Comparison of ENCODE assay signal across 8 cellular contexts in genomic region chr10:29464671-29465171, GRCh38.
DNase-seq lines count a peak whose midpoint lies in the region; ATAC-seq, FAIRE-seq and TF ChIP-seq lines count a peak whose summit lies in the region.
"Not testable (repeated sequence)": the region's sequence is repeated elsewhere in the genome, so short reads cannot be mapped to it uniquely, and the experiment has no call there.

No MANE protein-coding gene starts in this region.

- TF ChIP-seq RAD21 in GM12878 (IDR thresholded peaks at IDR 0.05; ENCODE audit: insufficient read depth, low read depth, low read length); HepG2 (CRISPR knock-in tag; IDR thresholded peaks at IDR 0.05): not testable (repeated sequence)

- POLR2A ChIA-PET in GM12878 (lab: Charles Lee); HepG2 (lab: Yijun Ruan, JAX): not testable (repeated sequence)

- H3K4me3 ChIP-seq in GM12878; heart right ventricle; HepG2 (replicated peaks in 1 of 3; ENCODE audit: insufficient read depth in 1 of 3, low read depth in 2 of 3, low read length in 3 of 3); thyroid gland (replicated peaks in 1 of 3): not testable (repeated sequence)

- DNase-seq in AG09319 (ENCODE audit: extremely low read depth, low read depth) (peak; percentile 35), NCI-H2107 treated with DMSO at 0.1 percent for 48 hours (lab: John Stamatoyannopoulos, UW; ENCODE audit: unreplicated experiment) (peak; percentile 23), fibroblast of peridontal ligament (ENCODE audit: extremely low read depth) (peak; percentile 67), heart right ventricle (peak in 1 of 2 donors; percentile 53), thyroid gland (peak; percentile 70 to 80)
- not testable (repeated sequence) for DNase-seq in GM12878 (ENCODE audit: low read depth, low spot score); HepG2 (ENCODE audit: low spot score); sciatic nerve (ENCODE audit: low spot score)

- BruUV-seq in GM12878 (replicated peaks; lab: Mats Ljungman, UMichigan); HepG2 (replicated peaks; lab: Mats Ljungman, UMichigan): not testable (repeated sequence)

- not testable (repeated sequence) for TF ChIP-seq POLR2A in GM12878 (IDR thresholded peaks at IDR 0.05; ENCODE audit: low read depth, low read length); HepG2 (IDR thresholded peaks at IDR 0.05; ENCODE audit: insufficient read depth in 1 of 2, low read depth in 2 of 2, low read length in 2 of 2); thyroid gland (IDR thresholded peaks at IDR 0.05)

- SMC1A ChIA-PET in GM12878 (lab: Charles Lee; ENCODE audit: uncharacterized antibody, unreplicated experiment) = not testable (repeated sequence)

- not testable (repeated sequence) for H3K4me1 ChIP-seq in GM12878 (ENCODE audit: control insufficient read depth, insufficient read depth, low read length); HepG2 (ENCODE audit: insufficient read depth, low read length)
- H3K4me1 ChIP-seq in heart right ventricle = peaks cover 0 to 40% (median 10%) of the 10 kb centered on the region in 9 donors
- H3K4me1 ChIP-seq in thyroid gland = peaks cover 4 to 11% of the 10 kb centered on the region in 2 donors

- H2AFZ ChIP-seq in GM12878 (ENCODE audit: control insufficient read depth, low read depth, low read length); HepG2 (ENCODE audit: low read length): not testable (repeated sequence)

- ATAC-seq in GM12878 = not testable (repeated sequence)
- peak; percentile 62 to 87 (median 71) for ATAC-seq in heart right ventricle
- ATAC-seq in HepG2 = peak; percentile 54
- peak; percentile 31 for ATAC-seq in sciatic nerve

- H3K36me3 ChIP-seq in GM12878 (ENCODE audit: control insufficient read depth in 2 of 2, insufficient read depth in 2 of 2, low read length in 1 of 2) = not testable (repeated sequence)
- H3K36me3 ChIP-seq in heart right ventricle (peaks cover 0 to 100% (median 74%) of the 10 kb centered on the region in 9 donors), HepG2 (replicated peaks in 1 of 2; ENCODE audit: control insufficient read depth in 1 of 2, insufficient read depth in 2 of 2, low read length in 2 of 2) (peaks cover 5 to 26% of the 10 kb centered on the region in 2 experiments; a peak in 4 of 5 replicates), thyroid gland (peaks cover 26 to 58% of the 10 kb centered on the region in 2 donors)

- H3K9me3 ChIP-seq in GM12878 (replicated peaks; ENCODE audit: control insufficient read depth, insufficient read depth, low read length); HepG2 (ENCODE audit: low read length); thyroid gland: not testable (repeated sequence)
- H3K9me3 ChIP-seq in heart right ventricle = peaks cover 0 to 12% (median 0%) of the 10 kb centered on the region in 11 donors

- not testable (repeated sequence) for FAIRE-seq in GM12878 (lab: Jason Lieb, UNC); HepG2 (lab: Jason Lieb, UNC)

- CTCF ChIA-PET in GM12878 (lab: Yijun Ruan, JAX) = not testable (repeated sequence)
- CTCF ChIA-PET in HepG2 (lab: Yijun Ruan, JAX; ENCODE audit: low intra/inter-chr PET ratio, low total read pairs) = interaction anchor here (1.0 kb wide), 1 partner anchor 19 kb away, joined by 3 read pairs; no protein-coding TSS in a partner anchor

- RAD21 ChIA-PET in GM12878 (lab: Charles Lee; ENCODE audit: unreplicated experiment) = not testable (repeated sequence)

- not testable (repeated sequence) for H3K27me3 ChIP-seq in GM12878 (replicated peaks in 1 of 2; ENCODE audit: control insufficient read depth in 2 of 2, insufficient read depth in 2 of 2, low read length in 1 of 2); heart right ventricle; HepG2 (ENCODE audit: control insufficient read depth in 1 of 2, insufficient read depth in 2 of 2, low read length in 2 of 2); thyroid gland

- WGBS in GM12878 (ENCODE audit: insufficient coverage, insufficient replicate concordance, low lambda C conversion rate, missing lambda C conversion rate) = 51% methylated on average over 4 of the region's 4 CpGs
- WGBS in heart right ventricle, 2 donors = 50 to 58% methylated on average over 4 of the region's 4 CpGs
- 100% methylated on average over 3 of the region's 4 CpGs for WGBS in HepG2 (ENCODE audit: low lambda C conversion rate)
- WGBS in thyroid gland, 2 donors = 56 to 64% methylated on average over 4 of the region's 4 CpGs

- not testable (repeated sequence) for H3K4me2 ChIP-seq in GM12878 (ENCODE audit: control insufficient read depth, insufficient read depth); HepG2 (ENCODE audit: low read depth, low read length)

- H3K9ac ChIP-seq in GM12878 (ENCODE audit: control insufficient read depth, insufficient read depth, low read length); HepG2 (ENCODE audit: insufficient read depth, low read depth, low read length): not testable (repeated sequence)

- intact Hi-C loops in GM12878 (cut with micrococcal nuclease; ENCODE audit: unreplicated experiment); heart right ventricle (cut with DNase I); HepG2 (cut with micrococcal nuclease; ENCODE audit: unreplicated experiment); sciatic nerve (cut with DNase I); thyroid gland (cut with DNase I): not testable (repeated sequence)

- in situ Hi-C loops in GM12878 (cut with MboI); HepG2 (cut with HindIII; ENCODE audit: extremely low pct_ligation_motif_present, low pct_unique_long_range_greater_than_20kb): not testable (repeated sequence)

- not testable (repeated sequence) for H3K79me2 ChIP-seq in GM12878 (ENCODE audit: control insufficient read depth, insufficient read depth, low read length); HepG2 (ENCODE audit: insufficient read depth, low read length)

- TF ChIP-seq EP300 in GM12878 (IDR thresholded peaks at IDR 0.05; ENCODE audit: borderline replicate concordance in 1 of 2, control insufficient read depth in 1 of 2, low read depth in 2 of 2, low read length in 2 of 2); HepG2 (IDR thresholded peaks at IDR 0.05; ENCODE audit: low read depth in 2 of 2, low read length in 2 of 2); HepG2 (CRISPR knock-in tag; IDR thresholded peaks at IDR 0.05; ENCODE audit: borderline replicate concordance): not testable (repeated sequence)

- H3K27ac ChIP-seq in GM12878 (ENCODE audit: control insufficient read depth, insufficient read depth); HepG2 (ENCODE audit: extremely low read length, insufficient read depth, low read length): not testable (repeated sequence)
- H3K27ac ChIP-seq in heart right ventricle (peak overlapping the region in 9 of 10 donors; percentile 12 to 74 (median 48)), thyroid gland (peak overlapping the region in 2 of 3 donors; percentile 37 to 41)

- not testable (repeated sequence) for TF ChIP-seq CTCF in AG09319 (IDR thresholded peaks at IDR 0.05; ENCODE audit: low read depth, low read length); GM12878 (IDR thresholded peaks at IDR 0.05 in 2 of 3, conservative IDR thresholded peaks at IDR 0.05 in 1 of 3; ENCODE audit: control insufficient read depth in 2 of 3, extremely low read depth in 1 of 3, insufficient read depth in 1 of 3, low read depth in 3 of 3, low read length in 3 of 3); heart right ventricle (IDR thresholded peaks at IDR 0.05); HepG2 (CRISPR knock-in tag; IDR thresholded peaks at IDR 0.05); thyroid gland (IDR thresholded peaks at IDR 0.05)

- H4K20me1 ChIP-seq in GM12878 (ENCODE audit: control insufficient read depth, insufficient read depth); HepG2 (ENCODE audit: insufficient read depth, low read length): not testable (repeated sequence)

TF ChIP-seq in GM12878, 131 proteins besides CTCF, POLR2A, EP300 and RAD21:
- peak; percentile 18 for TF ChIP-seq USF1 (IDR thresholded peaks at IDR 0.05; ENCODE audit: borderline replicate concordance, extremely low read length, insufficient read depth, low read depth, low read length)

TF ChIP-seq in HepG2, 621 proteins besides CTCF, POLR2A, EP300 and RAD21:
- not testable (repeated sequence) for TF ChIP-seq USF2 (IDR thresholded peaks at IDR 0.05; ENCODE audit: low read depth, low read length)
- peak; percentile 26; the same call in 1 of the 2 replicates for TF ChIP-seq USF2 (CRISPR knock-in tag; IDR thresholded peaks at IDR 0.05; ENCODE audit: borderline replicate concordance)
- peak; percentile 33; the same call in 1 of the 2 replicates for TF ChIP-seq NFYC (CRISPR knock-in tag; IDR thresholded peaks at IDR 0.05)
